Comparison of ENCODE assay signal across 8 cellular contexts in genomic region chr1:192807968-192808587, GRCh38. TPM values are rescaled to one million over a fixed set of nuclear protein-coding genes. Genes with fewer than 3 reads are reported as not detected.
DNase-seq lines count a peak whose midpoint lies in the region; ATAC-seq and TF ChIP-seq lines count a peak whose summit lies in the region.

No MANE protein-coding gene starts in this region.

- ATAC-seq in HG02870 (IDR thresholded peaks at IDR 0.05; ENCODE audit: unreplicated experiment): no peak
- ATAC-seq in HG03565 (IDR thresholded peaks at IDR 0.05; ENCODE audit: unreplicated experiment): no peak

- DNase-seq in NCI-H2227 treated with DMSO at 0.1 percent for 48 hours (lab: John Stamatoyannopoulos, UW): peak; percentile 58
- DNase-seq in NCI-H2227 (lab: John Stamatoyannopoulos, UW; ENCODE audit: unreplicated experiment): no peak
- DNase-seq in OCI-M1 (lab: John Stamatoyannopoulos, UW): peak; percentile 64
- DNase-seq in coronary artery (ENCODE audit: low spot score): no peak
- peak; percentile 64 for DNase-seq in midbrain (lab: John Stamatoyannopoulos, UW)

- H3K27ac ChIP-seq in coronary artery: peak overlapping the region; percentile 89
- H3K27ac ChIP-seq in urinary bladder (ENCODE audit: low read depth): peak overlapping the region; percentile 49

- no peak for TF ChIP-seq CTCF in coronary artery (IDR thresholded peaks at IDR 0.05)

- H3K4me3 ChIP-seq in coronary artery (peak overlapping the region; percentile 72), urinary bladder (ENCODE audit: low read depth, low read length) (peak overlapping the region; percentile 58)

- H3K36me3 ChIP-seq in urinary bladder (ENCODE audit: insufficient read depth): no peaks in the 10 kb centered on the region

- no peaks in the 10 kb centered on the region for H3K4me1 ChIP-seq in urinary bladder (ENCODE audit: insufficient read depth)

- WGBS in urinary bladder: 1% methylated on average over 13 of the region's 13 CpGs

RNA-seq across cellular contexts. Expression of gene RGS2, which starts 0.8 kb away (rescaled TPM):
- total RNA-seq in urinary bladder: 211 TPM
- 554 TPM for polyA plus RNA-seq in urinary bladder

Comparison
In these comparisons a context has a peak if more than half of its experiments do, and no peak if none do; other contexts are left out.
1. DNase-seq: peak in NCI-H2227 treated with DMSO at 0.1 percent for 48 hours (single experiment), OCI-M1 (single experiment) and midbrain (single experiment); none in NCI-H2227 (single experiment) and coronary artery (single experiment).